ENCODE assay signal across 10 cellular contexts in the genomic region with DNA sequence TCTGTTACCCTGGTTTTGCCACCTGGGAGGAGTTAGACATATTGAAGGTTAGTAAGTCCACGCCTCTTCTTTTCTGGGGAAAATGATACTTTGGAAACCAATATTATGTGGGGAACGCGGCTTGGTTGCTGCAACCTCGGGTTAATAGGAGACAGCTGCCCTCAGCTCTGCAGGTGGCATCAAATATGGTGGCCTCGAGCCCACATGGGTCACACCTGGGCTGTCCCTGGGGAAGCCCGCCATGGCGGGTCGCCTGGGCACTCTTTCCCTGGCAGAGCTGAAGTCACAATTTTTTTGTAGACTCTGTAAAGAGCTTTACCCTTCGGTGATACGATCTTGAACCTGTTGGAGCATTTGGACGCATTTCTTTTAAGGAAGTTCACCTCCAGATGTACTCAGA. TPM values are rescaled to one million over a fixed set of nuclear protein-coding genes. Genes with fewer than 3 reads are reported as not detected.
DNase-seq lines count a peak whose midpoint lies in the region; ATAC-seq and TF ChIP-seq lines count a peak whose summit lies in the region.
"Had no signal": no experiment of that assay in that cellular context is flagged by ENCODE, and none has a peak within 500 bp of the region (broad histone marks: within the 10 kb centered on the region; RNA-seq: fewer than 3 reads in every experiment).

No MANE protein-coding gene starts in this region.

- no peaks in the 10 kb centered on the region for H4K20me1 ChIP-seq in OCI-LY1 (ENCODE audit: insufficient read depth, low read length)

- H3K27me3 ChIP-seq in OCI-LY1 (ENCODE audit: insufficient read depth, low read length) (no peaks in the 10 kb centered on the region), colonic mucosa (peaks cover 10% of the 10 kb centered on the region), psoas muscle (ENCODE audit: insufficient read depth in 3 of 3, low read length in 2 of 3) (peaks cover 0 to 58% (median 17%) of the 10 kb centered on the region in 3 donors), adrenal gland (no peaks in the 10 kb centered on the region)

- H3K27me3 Mint-ChIP-seq in activated CD4-positive, alpha-beta T cell treated with anti-CD3 and anti-CD28 coated beads for 36 hours: peaks cover 5% of the 10 kb centered on the region

- peak overlapping the region; percentile 83 for H3K4me3 Mint-ChIP-seq in activated CD4-positive, alpha-beta T cell treated with anti-CD3 and anti-CD28 coated beads for 36 hours

- H3K4me1 ChIP-seq in OCI-LY1 (ENCODE audit: insufficient read depth, low read length, severe bottlenecking) (peaks cover 35% of the 10 kb centered on the region), colonic mucosa (no peaks in the 10 kb centered on the region), psoas muscle (no peaks in the 10 kb centered on the region), adrenal gland (replicated peaks in 1 of 2) (peaks cover 9% of the 10 kb centered on the region in 2 donors)

- H3K9me3 ChIP-seq in OCI-LY1 (ENCODE audit: low read length) (no peaks in the 10 kb centered on the region), colonic mucosa (no peaks in the 10 kb centered on the region), psoas muscle (no peaks in the 10 kb centered on the region), adrenal gland (replicated peaks in 1 of 3) (no peaks in the 10 kb centered on the region)

- POLR2A ChIA-PET in activated CD4-positive, alpha-beta T cell treated with anti-CD3 and anti-CD28 coated beads for 36 hours (lab: Charles Lee): interaction anchor here (0.6 to 1.3 kb wide), 3 partner anchors 21 to 1150 kb away, joined by 3 to 4 read pairs (median 3); no protein-coding TSS in a partner anchor

- DNase-seq in activated CD4-positive, alpha-beta T cell treated with anti-CD3 and anti-CD28 coated beads for 36 hours: no peak
- DNase-seq in activated CD4-positive, alpha-beta T cell treated with anti-CD3 and anti-CD28 coated beads for 1 hour: no peak
- DNase-seq in colonic mucosa: no peak
- no peak for DNase-seq in psoas muscle
- no peak for DNase-seq in adrenal gland
- DNase-seq in NCI-H1417 treated with DMSO at 0.1 percent for 48 hours (lab: John Stamatoyannopoulos, UW): no peak
- DNase-seq: kidney glomerular epithelial cell, NCI-H1436 treated with DMSO at 0.1 percent for 48 hours had no signal

- H3K9ac ChIP-seq in OCI-LY1 (ENCODE audit: low read length) (no peak overlapping the region), colonic mucosa (ENCODE audit: low read depth in 2 of 2, low read length in 2 of 2) (no peak overlapping the region)

- peaks cover 56% of the 10 kb centered on the region for H3K79me2 ChIP-seq in OCI-LY1 (ENCODE audit: insufficient read depth, low read length)

- H3F3A ChIP-seq in OCI-LY1 (ENCODE audit: insufficient read depth, low read length): no peaks in the 10 kb centered on the region

- peak overlapping the region; percentile 90 for H3K27ac Mint-ChIP-seq in activated CD4-positive, alpha-beta T cell treated with anti-CD3 and anti-CD28 coated beads for 36 hours

- TF ChIP-seq POLR2A in adrenal gland (IDR thresholded peaks at IDR 0.05): no peak

- CTCF ChIA-PET in activated CD4-positive, alpha-beta T cell treated with anti-CD3 and anti-CD28 coated beads for 36 hours (lab: Charles Lee): interaction anchor here (0.6 to 1.0 kb wide), 4 partner anchors 93 to 740 kb away, joined by 3 to 4 read pairs (median 3); partner anchors contain the start of gene PITRM1

- H3K4me3 ChIP-seq in OCI-LY1 (ENCODE audit: low read depth, low read length, poor library complexity, severe bottlenecking): peak overlapping the region; percentile 87
- peak overlapping the region; percentile 82 for H3K4me3 ChIP-seq in colonic mucosa
- H3K4me3 ChIP-seq in psoas muscle: peak overlapping the region; percentile 72
- H3K4me3 ChIP-seq in adrenal gland: no peak overlapping the region

- intact Hi-C loops in activated CD4-positive, alpha-beta T cell treated with anti-CD3 and anti-CD28 coated beads for 36 hours (cut with DNase I, micrococcal nuclease): loop anchor here in 1 of 2 experiments (2.0 kb wide), 1 partner anchor 103 kb away; the partner anchor contains the start of gene PITRM1
- intact Hi-C loops in colonic mucosa (cut with DNase I): no loop called here
- intact Hi-C loops in psoas muscle (cut with DNase I): no loop called here
- intact Hi-C loops in adrenal gland (cut with DNase I): no loop called here

- H3K36me3 ChIP-seq in OCI-LY1 (ENCODE audit: insufficient read depth, low read length) (peaks cover 50% of the 10 kb centered on the region), colonic mucosa (no peaks in the 10 kb centered on the region), psoas muscle (ENCODE audit: insufficient read depth in 1 of 2, low read depth in 1 of 2) (no peaks in the 10 kb centered on the region), adrenal gland (replicated peaks in 1 of 2) (no peaks in the 10 kb centered on the region)

- H3K4me2 ChIP-seq in OCI-LY1 (ENCODE audit: low read length): peak overlapping the region; percentile 87

- 91 to 93% (median 93%) methylated on average over 11 of the region's 11 CpGs for WGBS in psoas muscle, 3 donors
- WGBS in adrenal gland, 4 donors: 95 to 97% (median 96%) methylated on average over 11 of the region's 11 CpGs

- TF ChIP-seq CTCF in OCI-LY1 (IDR thresholded peaks at IDR 0.05; ENCODE audit: low read length) (no peak), colonic mucosa (IDR thresholded peaks at IDR 0.05) (no peak), psoas muscle (IDR thresholded peaks at IDR 0.05) (no peak), adrenal gland (IDR thresholded peaks at IDR 0.05) (no peak)

- H3K36me3 Mint-ChIP-seq in activated CD4-positive, alpha-beta T cell treated with anti-CD3 and anti-CD28 coated beads for 36 hours (ENCODE audit: low read depth): peaks cover 57% of the 10 kb centered on the region

- H3K27ac ChIP-seq in OCI-LY1 (ENCODE audit: low read depth, low read length, poor library complexity, severe bottlenecking) (peak overlapping the region; percentile 40), colonic mucosa (no peak overlapping the region), psoas muscle (no peak overlapping the region), adrenal gland (no peak overlapping the region)

- H3K9me2 ChIP-seq in OCI-LY1 (ENCODE audit: low read depth, low read length): no peaks in the 10 kb centered on the region

- no peak overlapping the region for H2AFZ ChIP-seq in OCI-LY1 (ENCODE audit: low read length)

- no peak for ATAC-seq in activated CD4-positive, alpha-beta T cell treated with anti-CD3 and anti-CD28 coated beads for 36 hours
- ATAC-seq in psoas muscle (no peak), HG02642 (IDR thresholded peaks at IDR 0.05; ENCODE audit: poor library complexity, unreplicated experiment) (no peak)

- peaks cover 2% of the 10 kb centered on the region for H3K9me3 Mint-ChIP-seq in activated CD4-positive, alpha-beta T cell treated with anti-CD3 and anti-CD28 coated beads for 36 hours (ENCODE audit: low read depth)

- H3K4me1 Mint-ChIP-seq in activated CD4-positive, alpha-beta T cell treated with anti-CD3 and anti-CD28 coated beads for 36 hours: peaks cover 45% of the 10 kb centered on the region

RNA-seq across cellular contexts. Expression of gene PFKP, which starts 2.5 kb away (rescaled TPM):
- total RNA-seq in activated CD4-positive, alpha-beta T cell treated with anti-CD3 and anti-CD28 coated beads for 36 hours: 100 to 1,000 TPM; 231 to 239 TPM
- 100 to 1,000 TPM; 134 to 209 TPM for total RNA-seq in colonic mucosa
- 100 to 1,000 TPM in 1 of 4 donors, 10 to 100 TPM in 3; 12.4 to 104 (median 56.4) TPM for total RNA-seq in psoas muscle
- 10 to 100 TPM; 12.2 to 87.6 (median 33.1) TPM for polyA plus RNA-seq in psoas muscle
- total RNA-seq in adrenal gland: 10 to 100 TPM in 7 of 8 donors, 1 to 10 TPM in 1; 8.8 to 46.6 (median 16.1) TPM
- 10 to 100 TPM; 15.9 to 40.9 (median 16.9) TPM for polyA plus RNA-seq in adrenal gland

Comparison
In these comparisons a context has a peak if more than half of its experiments do, and no peak if none do; other contexts are left out.
1. H3K4me3 ChIP-seq: peak in OCI-LY1 (single experiment), colonic mucosa (single experiment) and psoas muscle (single experiment); none in adrenal gland (0 of 4).